ENCODE assay signal across 31 cellular contexts in genomic region chr11:10087186-10087585, GRCh38.
DNase-seq lines count a peak whose midpoint lies in the region; ATAC-seq, FAIRE-seq and TF ChIP-seq lines count a peak whose summit lies in the region.
"Had no signal": no experiment of that assay in that cellular context is flagged by ENCODE, and none has a peak within 500 bp of the region (broad histone marks: within the 10 kb centered on the region; RNA-seq: fewer than 3 reads in every experiment).

No MANE protein-coding gene starts in this region.

- peak; percentile 53; the same call in 1 of the 2 replicates for ATAC-seq in Panc1
- ATAC-seq in gastrocnemius medialis: peak in 1 of 2 donors; percentile 58
- ATAC-seq in GM18907 (IDR thresholded peaks at IDR 0.05; ENCODE audit: unreplicated experiment): no peak
- ATAC-seq: CD8-positive, alpha-beta T cell; foreskin keratinocyte; K562; left colon; stimulated activated naive B cell treated with anti-CD40 and anti-IgM and Interleukin-4, amounts not matched to agents 10 μg/mL and 1 μg/mL and 100 μg/mL, for 72 hours had no signal

- in situ Hi-C loops in Panc1 (cut with HindIII; ENCODE audit: low pct_unique_long_range_greater_than_20kb, low sequenced_read_pairs) (no loop called here), gastrocnemius medialis (cut with MboI; ENCODE audit: low sequenced_read_pairs in 4 of 4) (no loop called here)

- peaks cover 3% of the 10 kb centered on the region; the same call in 1 of the 2 replicates for H3K9me3 ChIP-seq in Panc1 (ENCODE audit: control insufficient read depth, insufficient read depth, low read depth, low read length)
- H3K9me3 ChIP-seq in endothelial cell of umbilical vein (replicated peaks; ENCODE audit: control insufficient read depth, insufficient read depth, low read length): no peaks in the 10 kb centered on the region
- no peaks in the 10 kb centered on the region for H3K9me3 ChIP-seq in gastrocnemius medialis
- H3K9me3 ChIP-seq: BE2C, ovary, Peyer's patch had no signal

- no TSS peak for BruUV-seq in Panc1 (replicated peaks; lab: Mats Ljungman, UMichigan)
- BruUV-seq in endothelial cell of umbilical vein (replicated peaks; lab: Mats Ljungman, UMichigan): no TSS peak

- no peak overlapping the region for H3K4me3 ChIP-seq in Panc1 (ENCODE audit: low read depth in 2 of 2, low read length in 2 of 2)
- no peak overlapping the region for H3K4me3 ChIP-seq in endothelial cell of umbilical vein (replicated peaks in 1 of 3; ENCODE audit: insufficient read depth in 1 of 3, low read depth in 1 of 3, low read length in 3 of 3)
- no peak overlapping the region for H3K4me3 ChIP-seq in gastrocnemius medialis
- H3K4me3 ChIP-seq: coronary artery, K562, MG63, ovary, Peyer's patch had no signal

- CTCF ChIA-PET in Panc1 (lab: Charles Lee): no interaction called here
- CTCF ChIA-PET in endothelial cell of umbilical vein (lab: Charles Lee): interaction anchor here (0.9 to 1.7 kb wide), 5 partner anchors 10 to 221 kb away, joined by 3 to 7 read pairs (median 3); no protein-coding TSS in a partner anchor

- H3K79me2 ChIP-seq in endothelial cell of umbilical vein (ENCODE audit: control insufficient read depth, insufficient read depth, low read length): peaks cover 6% of the 10 kb centered on the region

- POLR2A ChIA-PET in Panc1 (lab: Charles Lee): no interaction called here
- POLR2A ChIA-PET in endothelial cell of umbilical vein (lab: Charles Lee): no interaction called here

- no peak overlapping the region for H2AFZ ChIP-seq in endothelial cell of umbilical vein (ENCODE audit: low read depth, low read length)

- no peaks in the 10 kb centered on the region for H4K20me1 ChIP-seq in endothelial cell of umbilical vein (replicated peaks; ENCODE audit: control insufficient read depth, extremely low read depth, insufficient read depth, low read length)

- intact Hi-C loops in Panc1 (cut with micrococcal nuclease; ENCODE audit: unreplicated experiment): no loop called here
- intact Hi-C loops in endothelial cell of umbilical vein (cut with micrococcal nuclease): no loop called here
- intact Hi-C loops in gastrocnemius medialis (cut with DNase I; ENCODE audit: low total_unique reads): no loop called here

- peak overlapping the region; percentile 22 for H3K4me2 ChIP-seq in endothelial cell of umbilical vein (ENCODE audit: insufficient read depth, low read length)

- H3K27me3 ChIP-seq in Panc1 (ENCODE audit: control insufficient read depth, insufficient read depth, low read length): no peaks in the 10 kb centered on the region
- H3K27me3 ChIP-seq in endothelial cell of umbilical vein (ENCODE audit: control insufficient read depth in 2 of 2, insufficient read depth in 2 of 2, low read length in 2 of 2): no peaks in the 10 kb centered on the region
- H3K27me3 ChIP-seq in gastrocnemius medialis: no peaks in the 10 kb centered on the region
- H3K27me3 ChIP-seq: BE2C, foreskin keratinocyte, MG63, ovary, Peyer's patch had no signal

- peak overlapping the region; percentile 69 for H3K27ac ChIP-seq in Panc1 (ENCODE audit: low read length)
- H3K27ac ChIP-seq in endothelial cell of umbilical vein (ENCODE audit: insufficient read depth, low read depth, low read length): peak overlapping the region; percentile 5
- peak overlapping the region in 3 of 4 donors; percentile 40 to 47 (median 41) for H3K27ac ChIP-seq in gastrocnemius medialis
- H3K27ac ChIP-seq: coronary artery, foreskin keratinocyte, ovary had no signal

- no peaks in the 10 kb centered on the region for H3K36me3 ChIP-seq in Panc1 (ENCODE audit: control insufficient read depth, insufficient read depth, low read length)
- no peaks in the 10 kb centered on the region for H3K36me3 ChIP-seq in endothelial cell of umbilical vein (ENCODE audit: control insufficient read depth in 2 of 2, extremely low read depth in 1 of 2, insufficient read depth in 2 of 2, low read length in 2 of 2)
- no peaks in the 10 kb centered on the region for H3K36me3 ChIP-seq in gastrocnemius medialis
- H3K36me3 ChIP-seq: BE2C, MG63, ovary, Peyer's patch had no signal

- FAIRE-seq in endothelial cell of umbilical vein (lab: Jason Lieb, UNC): no peak
- FAIRE-seq: GM18507, HTR-8/SVneo, K562, small intestine had no signal

- H3K9ac ChIP-seq in endothelial cell of umbilical vein (replicated peaks; ENCODE audit: extremely low read depth, insufficient read depth, low read length): peak overlapping the region; percentile 23

- dilution Hi-C loops in endothelial cell of umbilical vein (cut with MboI; ENCODE audit: extremely low pct_ligation_motif_present, low sequenced_read_pairs): no loop called here

- H3K4me1 ChIP-seq in Panc1 (ENCODE audit: control insufficient read depth, insufficient read depth, low read length) (peaks cover 24% of the 10 kb centered on the region; the same call in 1 of the 2 replicates), endothelial cell of umbilical vein (ENCODE audit: control insufficient read depth, extremely low read depth, insufficient read depth, low read length) (peaks cover 10% of the 10 kb centered on the region), gastrocnemius medialis (peaks cover 3 to 17% of the 10 kb centered on the region in 2 donors)
- H3K4me1 ChIP-seq: BE2C, Peyer's patch had no signal

- H3K9me1 ChIP-seq in endothelial cell of umbilical vein (replicated peaks; ENCODE audit: control insufficient read depth, extremely low read depth, insufficient read depth, low read length): peaks cover 2% of the 10 kb centered on the region

- DNase-seq in EH (ENCODE audit: low read depth) (peak; percentile 25), Panc1 (ENCODE audit: low read depth, low spot score) (no peak), endothelial cell of umbilical vein (ENCODE audit: low read depth, low spot score) (no peak), gastrocnemius medialis (no peak), DMS153 treated with DMSO at 0.1 percent for 48 hours (lab: John Stamatoyannopoulos, UW; ENCODE audit: unreplicated experiment) (no peak)
- DNase-seq in activated effector memory CD4-positive, alpha-beta T cell treated with anti-CD3 and anti-CD28 coated beads, Interleukin-2, amount 50 U/mL, for 16 hours: no peak
- DNase-seq: ACHN; activated CD4-positive, alpha-beta T cell treated with anti-CD3 and anti-CD28 coated beads for 4 hours; activated effector memory CD4-positive, alpha-beta T cell treated with Interleukin-2 at 50 U/mL for 16 hours; BE2C; CD8-positive, alpha-beta T cell; effector memory CD4-positive, alpha-beta T cell; foreskin keratinocyte; left colon; MG63; NCI-H2081; NCI-H2227 treated with DMSO at 0.1 percent for 48 hours; NCI-H526; nephron progenitor cell; ovary; Peyer's patch; retina; SHP77; small intestine; stimulated activated naive B cell treated with anti-CD40 and anti-IgM and Interleukin-4, amounts not matched to agents 10 μg/mL and 1 μg/mL and 100 μg/mL, for 72 hours; T-helper 9 cell had no signal

- TF ChIP-seq CTCF in Panc1 (IDR thresholded peaks at IDR 0.05) (no peak), endothelial cell of umbilical vein (IDR thresholded peaks at IDR 0.05; ENCODE audit: extremely low read depth in 1 of 2, insufficient read depth in 1 of 2, low read depth in 1 of 2, low read length in 2 of 2) (no peak), gastrocnemius medialis (IDR thresholded peaks at IDR 0.05 in 4 of 5, conservative IDR thresholded peaks at IDR 0.05 in 1 of 5) (no peak)

- TF ChIP-seq POLR2A in endothelial cell of umbilical vein (IDR thresholded peaks at IDR 0.05; ENCODE audit: low read depth, low read length): no peak
- no peak for TF ChIP-seq POLR2A in gastrocnemius medialis (IDR thresholded peaks at IDR 0.05)

TF ChIP-seq in endothelial cell of umbilical vein, 7 proteins besides CTCF, POLR2A, EP300 and RAD21:
- TF ChIP-seq GATA2 (IDR thresholded peaks at IDR 0.05; ENCODE audit: insufficient read depth, insufficient read length, low read depth, low read length) (peak; percentile 27), MAX (IDR thresholded peaks at IDR 0.05; ENCODE audit: insufficient read depth, insufficient read length) (no peak)

Comparison
In these comparisons a context has a peak if more than half of its experiments do, and no peak if none do; other contexts are left out.
1. H3K27ac ChIP-seq: peak in every context shown above with its lines; median percentile 69 in Panc1; 41 in gastrocnemius medialis; 5 in endothelial cell of umbilical vein.